In genomic region chr17:80780381-80781187, GRCh38 we compare ENCODE assay signal across 9 cellular contexts.
A peak's percentile ranks its signal among the peaks of the same experiment; 100 is the strongest.
DNase-seq lines count a peak whose midpoint lies in the region; ATAC-seq and TF ChIP-seq lines count a peak whose summit lies in the region.
"Had no signal": no experiment of that assay in that cellular context is flagged by ENCODE, and none has a peak within 500 bp of the region (broad histone marks: within the 10 kb centered on the region; RNA-seq: fewer than 3 reads in every experiment).

No MANE protein-coding gene starts in this region.

- TF ChIP-seq POLR2A in ovary (IDR thresholded peaks at IDR 0.05) = no peak

- H3K4me1 Mint-ChIP-seq in GM23338 = peaks cover 42% of the 10 kb centered on the region
- peaks cover 72% of the 10 kb centered on the region for H3K4me1 Mint-ChIP-seq in T-helper 2 cell treated with Interferon-gamma antibody and Interleukin-4, amounts not matched to agents 5 μg/mL and 100 μg/mL, for 36 hours (ENCODE audit: low read depth)

- H3K9me2 ChIP-seq in DOHH2 (replicated peaks; ENCODE audit: control insufficient read depth, low read length) = no peaks in the 10 kb centered on the region
- no peaks in the 10 kb centered on the region for H3K9me2 ChIP-seq in GM23338 (ENCODE audit: insufficient read depth)

- H2AFZ ChIP-seq in GM23338 = no peak overlapping the region
- H2AFZ ChIP-seq: parathyroid adenoma had no signal

- H3K4me1 ChIP-seq in DOHH2 (ENCODE audit: control insufficient read depth, low read length) (peaks cover 85% of the 10 kb centered on the region), GM23338 (ENCODE audit: insufficient read depth) (0 out of 2 replicates have a peak, but pooled peaks cover 10% of the 10 kb centered on the region), ovary (ENCODE audit: insufficient read depth) (peaks cover 6% of the 10 kb centered on the region)
- H3K4me1 ChIP-seq: parathyroid adenoma had no signal

- no peak overlapping the region for H3K4me3 Mint-ChIP-seq in GM23338
- H3K4me3 Mint-ChIP-seq in T-helper 2 cell treated with Interferon-gamma antibody and Interleukin-4, amounts not matched to agents 5 μg/mL and 100 μg/mL, for 36 hours = peak overlapping the region; percentile 81

- intact Hi-C loops in ovary (cut with DNase I) = no loop called here

- no peaks in the 10 kb centered on the region for H3K27me3 ChIP-seq in DOHH2 (ENCODE audit: control insufficient read depth, low read length)
- no peaks in the 10 kb centered on the region for H3K27me3 ChIP-seq in GM23338 (ENCODE audit: insufficient read depth)
- H3K27me3 ChIP-seq in ovary = no peaks in the 10 kb centered on the region

- peaks cover 8% of the 10 kb centered on the region for H3K27me3 Mint-ChIP-seq in GM23338 (ENCODE audit: insufficient read depth, low read depth, poor library complexity)
- no peaks in the 10 kb centered on the region for H3K27me3 Mint-ChIP-seq in T-helper 2 cell treated with Interferon-gamma antibody and Interleukin-4, amounts not matched to agents 5 μg/mL and 100 μg/mL, for 36 hours (ENCODE audit: low read depth)

- WGBS in ovary, 3 donors = 82 to 86% (median 84%) methylated on average over 19 of the region's 19 CpGs

- no peak for TF ChIP-seq EP300 in ovary (IDR thresholded peaks at IDR 0.05)

- peak overlapping the region; percentile 78 for H3K4me3 ChIP-seq in DOHH2 (ENCODE audit: low read length)
- no peak overlapping the region for H3K4me3 ChIP-seq in GM23338
- no peak overlapping the region for H3K4me3 ChIP-seq in ovary

- peak overlapping the region; percentile 100 for H3K27ac ChIP-seq in DOHH2 (ENCODE audit: low read depth, low read length)
- no peak overlapping the region for H3K27ac ChIP-seq in GM23338 (ENCODE audit: low read depth)
- H3K27ac ChIP-seq in ovary = no peak overlapping the region
- H3K27ac ChIP-seq: parathyroid adenoma had no signal

- H3K79me2 ChIP-seq in DOHH2 (ENCODE audit: control insufficient read depth, low read length) (peaks cover 60% of the 10 kb centered on the region), GM23338 (replicated peaks; ENCODE audit: insufficient read depth) (peaks cover 4% of the 10 kb centered on the region; the same call in 1 of the 2 replicates)

- H3K36me3 ChIP-seq in DOHH2 (ENCODE audit: control insufficient read depth, low read length) = peaks cover 39% of the 10 kb centered on the region
- H3K36me3 ChIP-seq in GM23338 (ENCODE audit: insufficient read depth) = no peaks in the 10 kb centered on the region
- H3K36me3 ChIP-seq in ovary = no peaks in the 10 kb centered on the region

- H4K20me1 ChIP-seq in DOHH2 (ENCODE audit: control insufficient read depth, insufficient read depth, low read depth, low read length) = no peaks in the 10 kb centered on the region
- H4K20me1 ChIP-seq in GM23338 (replicated peaks; ENCODE audit: insufficient read depth) = peaks cover 9% of the 10 kb centered on the region; the same call in 1 of the 2 replicates

- ATAC-seq in GM23338 (peak; percentile 16; the same call in 1 of the 3 replicates), HG03175 (IDR thresholded peaks at IDR 0.05; ENCODE audit: unreplicated experiment) (no peak)

- H3F3A ChIP-seq in DOHH2 (ENCODE audit: control insufficient read depth, insufficient read depth) (peaks cover 30% of the 10 kb centered on the region), GM23338 (replicated peaks; ENCODE audit: low read depth) (no peaks in the 10 kb centered on the region)

- peak overlapping the region; percentile 99 for H3K4me2 ChIP-seq in DOHH2 (ENCODE audit: low read length)
- no peak overlapping the region for H3K4me2 ChIP-seq in GM23338

- peak overlapping the region; percentile 20; the same call in 1 of the 2 replicates for H3K27ac Mint-ChIP-seq in GM23338
- peak overlapping the region; percentile 98 for H3K27ac Mint-ChIP-seq in T-helper 2 cell treated with Interferon-gamma antibody and Interleukin-4, amounts not matched to agents 5 μg/mL and 100 μg/mL, for 36 hours

- no peak for TF ChIP-seq CTCF in DOHH2 (IDR thresholded peaks at IDR 0.05; ENCODE audit: low read depth, low read length, poor library complexity, severe bottlenecking)
- no peak for TF ChIP-seq CTCF in GM23338 (conservative IDR thresholded peaks at IDR 0.05; ENCODE audit: low read depth in 2 of 2)
- TF ChIP-seq CTCF in ovary (IDR thresholded peaks at IDR 0.05) = no peak

- H3K9me3 ChIP-seq in DOHH2 (ENCODE audit: control insufficient read depth, insufficient read depth, low read length) = no peaks in the 10 kb centered on the region
- H3K9me3 ChIP-seq in ovary = no peaks in the 10 kb centered on the region

- H3K9me3 Mint-ChIP-seq in GM23338 = no peaks in the 10 kb centered on the region
- H3K9me3 Mint-ChIP-seq in T-helper 2 cell treated with Interferon-gamma antibody and Interleukin-4, amounts not matched to agents 5 μg/mL and 100 μg/mL, for 36 hours = no peaks in the 10 kb centered on the region

- DNase-seq in GM23338 (ENCODE audit: low spot score) (no peak), mesenteric fat pad (ENCODE audit: low spot score) (peak; percentile 45), NCI-H2196 (lab: John Stamatoyannopoulos, UW; ENCODE audit: unreplicated experiment) (no peak), COLO668 (lab: John Stamatoyannopoulos, UW; ENCODE audit: unreplicated experiment) (no peak), ovary (no peak)
- DNase-seq in T-helper 2 cell treated with Interferon-gamma antibody and Interleukin-4, amounts not matched to agents 5 μg/mL and 100 μg/mL, for 36 hours (ENCODE audit: low spot score) = peak; percentile 71

- H3K36me3 Mint-ChIP-seq in GM23338 (ENCODE audit: low read depth) = peaks cover 5% of the 10 kb centered on the region; the same call in 2 of the 3 replicates
- H3K36me3 Mint-ChIP-seq in T-helper 2 cell treated with Interferon-gamma antibody and Interleukin-4, amounts not matched to agents 5 μg/mL and 100 μg/mL, for 36 hours (ENCODE audit: low read depth) = peaks cover 56% of the 10 kb centered on the region

TF ChIP-seq in GM23338, 12 proteins besides CTCF, POLR2A, EP300 and RAD21 (continues in another document):
- TF ChIP-seq CREB1 (CRISPR knock-in tag; IDR thresholded peaks at IDR 0.05; ENCODE audit: low read depth) (no peak), ZNF331 (CRISPR knock-in tag; IDR thresholded peaks at IDR 0.05; ENCODE audit: low read depth) (no peak), STAT1 (IDR thresholded peaks at IDR 0.05; ENCODE audit: unreplicated experiment) (no peak), EZH2phosphoT487 (IDR thresholded peaks at IDR 0.05; ENCODE audit: unreplicated experiment) (no peak), ETS1 (IDR thresholded peaks at IDR 0.05) (no peak), ZNF114 (CRISPR knock-in tag; IDR thresholded peaks at IDR 0.05) (no peak), REST (IDR thresholded peaks at IDR 0.05; ENCODE audit: unreplicated experiment) (no peak), POLR2AphosphoS5 (IDR thresholded peaks at IDR 0.05; ENCODE audit: low read depth) (no peak), NANOG (IDR thresholded peaks at IDR 0.05; ENCODE audit: borderline replicate concordance) (no peak)

Comparison
In these comparisons a context has a peak if more than half of its experiments do, and no peak if none do; other contexts are left out.
1. DNase-seq: peak in T-helper 2 cell treated with Interferon-gamma antibody and Interleukin-4, amounts not matched to agents 5 μg/mL and 100 μg/mL, for 36 hours (single experiment) and mesenteric fat pad (single experiment); none in GM23338 (single experiment), NCI-H2196 (single experiment), COLO668 (single experiment) and ovary (0 of 5).